Comparison of ENCODE assay signal across 8 cellular contexts in the genomic region with DNA sequence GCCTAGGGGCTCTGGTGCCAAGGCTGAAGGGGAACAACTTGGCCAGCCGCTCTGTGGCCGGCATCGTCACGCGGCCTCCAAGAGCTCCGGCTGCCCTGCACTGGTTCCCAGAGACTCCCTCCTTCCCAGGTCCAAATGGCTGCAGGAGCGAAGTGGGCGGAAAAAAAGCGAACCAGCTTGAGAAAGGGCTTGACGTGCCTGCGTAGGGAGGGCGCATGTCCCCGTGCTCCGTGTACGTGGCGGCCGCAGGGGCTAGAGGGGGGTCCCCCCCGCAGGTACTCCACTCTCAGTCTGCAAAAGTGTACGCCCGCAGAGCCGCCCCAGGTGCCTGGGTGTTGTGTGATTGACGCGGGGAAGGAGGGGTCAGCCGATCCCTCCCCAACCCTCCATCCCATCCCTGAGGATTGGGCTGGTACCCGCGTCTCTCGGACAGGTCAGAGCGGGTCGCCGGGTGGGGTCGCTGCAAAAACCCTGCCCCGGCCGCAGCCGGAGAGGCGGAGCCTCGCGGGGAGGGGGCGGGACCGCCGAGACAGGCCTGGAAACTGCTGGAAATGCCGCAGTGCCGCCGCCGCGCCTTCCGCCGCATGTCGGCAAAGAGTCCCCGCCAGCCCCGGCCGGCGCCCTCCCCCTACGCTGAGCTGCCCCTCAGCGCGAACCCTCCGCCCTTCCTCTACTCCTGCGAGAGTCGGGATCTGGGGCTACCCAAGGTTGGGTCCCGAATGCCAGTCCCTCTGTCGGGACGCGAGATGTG. TPM values are rescaled to one million over a fixed set of nuclear protein-coding genes. Genes with fewer than 3 reads are reported as not detected.
DNase-seq lines count a peak whose midpoint lies in the region; ATAC-seq and TF ChIP-seq lines count a peak whose summit lies in the region.

No MANE protein-coding gene starts in this region.

- peak overlapping the region; percentile 83 to 97 for H3K9ac ChIP-seq in duodenal mucosa (ENCODE audit: low read depth in 1 of 2, low read length in 2 of 2)

- ATAC-seq in GM18870 (IDR thresholded peaks at IDR 0.05; ENCODE audit: unreplicated experiment), result peak; percentile 31
- peak; percentile 38 for ATAC-seq in HG03135 (IDR thresholded peaks at IDR 0.05; ENCODE audit: unreplicated experiment)
- ATAC-seq in lung (ENCODE audit: insufficient read depth, low FRiP score), result peak; percentile 82

- H3K36me3 ChIP-seq in duodenal mucosa (ENCODE audit: control insufficient read depth in 1 of 2, insufficient read depth in 2 of 2, low read length in 2 of 2) (peaks cover 19 to 26% of the 10 kb centered on the region in 2 donors), lung (ENCODE audit: control insufficient read depth in 2 of 2, insufficient read depth in 2 of 2, low read length in 2 of 2) (peaks cover 13 to 27% of the 10 kb centered on the region in 2 donors)

- H3K27me3 ChIP-seq in duodenal mucosa (ENCODE audit: control insufficient read depth in 1 of 2, insufficient read depth in 2 of 2, low read length in 2 of 2) (no peaks in the 10 kb centered on the region), lung (ENCODE audit: control insufficient read depth, insufficient read depth) (no peaks in the 10 kb centered on the region)

- H3K9me3 ChIP-seq in duodenal mucosa (ENCODE audit: control insufficient read depth in 1 of 2, low read length in 2 of 2) (no peaks in the 10 kb centered on the region), lung (ENCODE audit: control insufficient read depth in 2 of 2, insufficient read depth in 1 of 2, low read length in 1 of 2) (no peaks in the 10 kb centered on the region)

- peak; percentile 8 for TF ChIP-seq CTCF in lung (IDR thresholded peaks at IDR 0.05; ENCODE audit: control extremely low read depth, extremely low read depth)

- H3K4me1 ChIP-seq in duodenal mucosa (ENCODE audit: control insufficient read depth in 1 of 2, insufficient read depth in 2 of 2, low read length in 2 of 2) (peaks cover 14 to 21% of the 10 kb centered on the region in 2 donors), lung (ENCODE audit: control insufficient read depth in 2 of 2, insufficient read depth in 2 of 2, low read length in 2 of 2) (peaks cover 7 to 11% of the 10 kb centered on the region in 2 donors)

- H3K27ac ChIP-seq in duodenal mucosa (ENCODE audit: low read depth, low read length) (peak overlapping the region; percentile 98), lung (ENCODE audit: low read depth in 1 of 2, low read length in 1 of 2) (peak overlapping the region; percentile 94 to 96)

- H3K4me3 ChIP-seq in duodenal mucosa (ENCODE audit: low read depth in 1 of 2, low read length in 2 of 2) (peak overlapping the region; percentile 94 to 99), lung (peak overlapping the region; percentile 80)

- DNase-seq in AG20443 (ENCODE audit: low spot score) (peak; percentile 88), NCI-H446 treated with DMSO at 0.1 percent for 48 hours (lab: John Stamatoyannopoulos, UW) (peak; percentile 59), lung (ENCODE audit: low spot score) (peak; percentile 91)
- peak; percentile 74 to 78 for DNase-seq in activated CD4-positive, alpha-beta T cell treated with anti-CD3 and anti-CD28 coated beads, Interleukin-2, amount 50 U/mL, for 4 hours
- peak; percentile 72 to 86 (median 77) for DNase-seq in stimulated activated CD4-positive, alpha-beta T cell treated with anti-CD3 and anti-CD28 coated beads, TNF-alpha, amount 100 ng/mL, for 4 hours (ENCODE audit: low read depth in 3 of 3)

- WGBS in lung, 2 donors, result 0 to 1% methylated on average over 59 to 62 of the region's 62 CpGs

RNA-seq across cellular contexts. Expression of a gene that starts 0.8 kb away (rescaled TPM):
- 100 to 1,000 TPM; 458 to 700 TPM for total RNA-seq in lung
- 100 to 1,000 TPM; 289 to 560 TPM for polyA plus RNA-seq in lung

RNA-seq across cellular contexts. Expression of a gene that starts 11.2 kb away (rescaled TPM):
- 10 to 100 TPM; 29.9 to 44.4 TPM for total RNA-seq in lung
- polyA plus RNA-seq in lung, result 10 to 100 TPM; 15.0 to 39.9 TPM

RNA-seq across cellular contexts. Expression of a gene that starts 19.3 kb away (rescaled TPM):
- 10 to 100 TPM; 13.1 to 20.1 TPM for total RNA-seq in lung
- polyA plus RNA-seq in lung, result 10 to 100 TPM; 20.7 to 40.6 TPM

RNA-seq across cellular contexts. Expression of a gene that starts 22.7 kb away (rescaled TPM):
- 10 to 100 TPM; 19.1 to 42.7 TPM for total RNA-seq in lung
- 10 to 100 TPM; 20.3 to 32.5 TPM for polyA plus RNA-seq in lung

RNA-seq across cellular contexts. Expression of a gene that starts 24.2 kb away (rescaled TPM):
- total RNA-seq in lung, result under 1 TPM; 0.11 to 0.21 TPM
- polyA plus RNA-seq in lung, result under 1 TPM; 0.02 to 0.04 TPM

Comparison
In these comparisons a context has a peak if more than half of its experiments do, and no peak if none do; other contexts are left out.
1. Peak in every context shown above with its lines: DNase-seq, ATAC-seq, H3K4me3 ChIP-seq and H3K27ac ChIP-seq.
2. ATAC-seq: peak in every context shown above with its lines; median percentile 82 in lung; 38 in HG03135; 31 in GM18870.